In the genomic region with DNA sequence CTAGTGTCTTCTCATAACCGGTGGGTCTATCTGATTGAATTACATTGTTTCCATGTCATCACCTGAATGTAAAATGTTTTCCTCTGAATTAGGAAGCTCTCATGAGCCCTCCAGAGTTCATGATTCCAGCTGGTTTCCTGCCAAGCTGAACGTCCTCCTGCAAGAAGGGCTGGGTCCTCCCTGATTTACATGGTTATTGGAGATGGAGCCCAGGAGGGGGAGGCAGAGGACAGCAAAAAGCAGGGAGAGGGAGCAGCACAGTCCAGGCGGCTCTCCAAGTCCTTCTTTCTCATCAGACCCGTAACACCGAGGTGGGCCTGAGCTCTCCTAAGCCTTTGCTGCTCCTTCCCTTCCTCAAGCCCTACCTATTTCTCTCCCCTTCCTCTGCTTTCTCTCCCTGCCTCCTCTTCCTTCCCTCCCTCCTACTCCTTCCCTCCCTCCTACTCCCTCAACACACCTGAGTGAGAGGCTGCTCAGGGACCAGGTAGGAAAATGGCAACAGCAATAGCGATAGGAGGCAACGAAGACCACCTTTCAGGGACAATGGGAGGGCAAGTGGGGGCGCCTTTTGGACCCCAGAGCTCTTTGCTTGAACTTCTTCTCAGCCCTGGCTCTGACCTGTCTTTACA, we compare ENCODE assay signal across 8 cellular contexts.
A peak's percentile ranks its signal among the peaks of the same experiment; 100 is the strongest.
DNase-seq lines count a peak whose midpoint lies in the region; ATAC-seq and TF ChIP-seq lines count a peak whose summit lies in the region.

No MANE protein-coding gene starts in this region.

- DNase-seq in Ammon's horn (ENCODE audit: low spot score): peak; percentile 82
- DNase-seq in HCT116 (ENCODE audit: low read depth, low spot score): peak; percentile 43
- peak; percentile 81 for DNase-seq in NCI-H748 (lab: John Stamatoyannopoulos, UW; ENCODE audit: unreplicated experiment)
- peak; percentile 16 for DNase-seq in dedifferentiated amniotic fluid mesenchymal stem cell (ENCODE audit: extremely low spot score)
- no peak for DNase-seq in lower lobe of right lung
- no peak for DNase-seq in central memory CD4-positive, alpha-beta T cell
- no peak for DNase-seq in activated effector memory CD4-positive, alpha-beta T cell treated with Interleukin-2 at 50 U/mL for 16 hours

- no peak overlapping the region for H2AFZ ChIP-seq in HCT116 (ENCODE audit: low read depth, low read length, poor library complexity, severe bottlenecking)

- H3K4me2 ChIP-seq in HCT116 (ENCODE audit: low read length): no peak overlapping the region

- no peak overlapping the region for H3K9ac ChIP-seq in HCT116 (ENCODE audit: low read length)

- POLR2A ChIA-PET in HCT116 (lab: Charles Lee): no interaction called here

- TF ChIP-seq POLR2A in HCT116 (IDR thresholded peaks at IDR 0.05; ENCODE audit: borderline replicate concordance, extremely low read depth, insufficient read depth, insufficient read length): no peak

- no peaks in the 10 kb centered on the region for H3K9me3 ChIP-seq in HCT116 (ENCODE audit: control insufficient read depth in 1 of 2, insufficient read depth in 1 of 2, low read depth in 1 of 2, low read length in 2 of 2)
- H3K9me3 ChIP-seq in lower lobe of right lung: peaks cover 7% of the 10 kb centered on the region

- TF ChIP-seq CTCF in HCT116 (IDR thresholded peaks at IDR 0.05 in 2 of 3, conservative IDR thresholded peaks at IDR 0.05 in 1 of 3; ENCODE audit: borderline replicate concordance in 1 of 3, insufficient read depth in 1 of 3, low read depth in 2 of 3, low read length in 2 of 3): peak; percentile 42 to 58 (median 55)
- no peak for TF ChIP-seq CTCF in lower lobe of right lung (IDR thresholded peaks at IDR 0.05)

- CTCF ChIA-PET in HCT116 (lab: Charles Lee): interaction anchor here (1.2 kb wide), 3 partner anchors 148 to 1060 kb away, joined by 3 to 5 read pairs (median 4); no protein-coding TSS in a partner anchor

- intact Hi-C loops in HCT116 (cut with micrococcal nuclease) (loop anchor here (5.0 kb wide), 3 partner anchors 181 to 1131 kb away; no protein-coding TSS in a partner anchor), lower lobe of right lung (cut with DNase I) (loop anchor here (10.0 kb wide), 1 partner anchor 301 kb away; no protein-coding TSS in a partner anchor)

- H3K27ac ChIP-seq in HCT116 (ENCODE audit: low read depth, low read length) (no peak overlapping the region), lower lobe of right lung (no peak overlapping the region)

- H3K36me3 ChIP-seq in HCT116 (ENCODE audit: control insufficient read depth in 1 of 2, insufficient read depth in 2 of 2, low read length in 2 of 2): no peaks in the 10 kb centered on the region
- H3K36me3 ChIP-seq in lower lobe of right lung: no peaks in the 10 kb centered on the region

- H3K27me3 ChIP-seq in HCT116 (ENCODE audit: insufficient read depth, low read length) (peaks cover 35% of the 10 kb centered on the region; the same call in 1 of the 2 replicates), lower lobe of right lung (ENCODE audit: low read depth) (peaks cover 11% of the 10 kb centered on the region)

- peak; percentile 89 for TF ChIP-seq RAD21 in HCT116 (IDR thresholded peaks at IDR 0.05; ENCODE audit: low read depth)

- ATAC-seq in HCT116 (peak; percentile 94), lower lobe of right lung (peak; percentile 46 to 58), HG02678 (IDR thresholded peaks at IDR 0.05; ENCODE audit: unreplicated experiment) (no peak)

- BruUV-seq in HCT116 (replicated peaks; lab: Mats Ljungman, UMichigan): no TSS peak

- no peaks in the 10 kb centered on the region for H3K9me2 ChIP-seq in HCT116 (ENCODE audit: insufficient read depth)

- no peaks in the 10 kb centered on the region for H3K79me2 ChIP-seq in HCT116 (ENCODE audit: insufficient read depth, low read length)

- H3K4me3 ChIP-seq in HCT116 (replicated peaks in 1 of 2; ENCODE audit: low read depth in 1 of 2, low read length in 2 of 2) (no peak overlapping the region), lower lobe of right lung (no peak overlapping the region)

- H3K4me1 ChIP-seq in HCT116 (ENCODE audit: control insufficient read depth in 1 of 2, insufficient read depth in 2 of 2, low read length in 2 of 2) (no peaks in the 10 kb centered on the region), lower lobe of right lung (no peaks in the 10 kb centered on the region)

- RAD21 ChIA-PET in HCT116 (lab: Charles Lee; ENCODE audit: low non-redundant PET in 1 of 2, low total read pairs in 2 of 2, uncharacterized antibody in 2 of 2, unreplicated experiment in 2 of 2): no interaction called here

- H4K20me1 ChIP-seq in HCT116 (ENCODE audit: insufficient read depth): no peaks in the 10 kb centered on the region

TF ChIP-seq in HCT116, 20 proteins besides CTCF, POLR2A, EP300 and RAD21:
- TF ChIP-seq ELF1 (IDR thresholded peaks at IDR 0.05; ENCODE audit: borderline replicate concordance, low read depth) (no peak), EGR1 (IDR thresholded peaks at IDR 0.05; ENCODE audit: low read depth) (no peak), ZNF274 (IDR thresholded peaks at IDR 0.05; ENCODE audit: low read depth, low read length) (no peak), EZH2 (IDR thresholded peaks at IDR 0.05) (no peak)
- TF ChIP-seq, protein P1, sequence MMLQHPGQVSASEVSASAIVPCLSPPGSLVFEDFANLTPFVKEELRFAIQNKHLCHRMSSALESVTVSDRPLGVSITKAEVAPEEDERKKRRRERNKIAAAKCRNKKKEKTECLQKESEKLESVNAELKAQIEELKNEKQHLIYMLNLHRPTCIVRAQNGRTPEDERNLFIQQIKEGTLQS (IDR thresholded peaks at IDR 0.05): no peak
- TF ChIP-seq, protein P2, sequence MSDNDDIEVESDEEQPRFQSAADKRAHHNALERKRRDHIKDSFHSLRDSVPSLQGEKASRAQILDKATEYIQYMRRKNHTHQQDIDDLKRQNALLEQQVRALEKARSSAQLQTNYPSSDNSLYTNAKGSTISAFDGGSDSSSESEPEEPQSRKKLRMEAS (IDR thresholded peaks at IDR 0.05): no peak
- TF ChIP-seq, protein P3, sequence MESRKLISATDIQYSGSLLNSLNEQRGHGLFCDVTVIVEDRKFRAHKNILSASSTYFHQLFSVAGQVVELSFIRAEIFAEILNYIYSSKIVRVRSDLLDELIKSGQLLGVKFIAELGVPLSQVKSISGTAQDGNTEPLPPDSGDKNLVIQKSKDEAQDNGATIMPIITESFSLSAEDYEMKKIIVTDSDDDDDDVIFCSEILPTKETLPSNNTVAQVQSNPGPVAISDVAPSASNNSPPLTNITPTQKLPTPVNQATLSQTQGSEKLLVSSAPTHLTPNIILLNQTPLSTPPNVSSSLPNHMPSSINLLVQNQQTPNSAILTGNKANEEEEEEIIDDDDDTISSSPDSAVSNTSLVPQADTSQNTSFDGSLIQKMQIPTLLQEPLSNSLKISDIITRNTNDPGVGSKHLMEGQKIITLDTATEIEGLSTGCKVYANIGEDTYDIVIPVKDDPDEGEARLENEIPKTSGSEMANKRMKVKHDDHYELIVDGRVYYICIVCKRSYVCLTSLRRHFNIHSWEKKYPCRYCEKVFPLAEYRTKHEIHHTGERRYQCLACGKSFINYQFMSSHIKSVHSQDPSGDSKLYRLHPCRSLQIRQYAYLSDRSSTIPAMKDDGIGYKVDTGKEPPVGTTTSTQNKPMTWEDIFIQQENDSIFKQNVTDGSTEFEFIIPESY (IDR thresholded peaks at IDR 0.05; ENCODE audit: extremely low read depth, insufficient replicate concordance, low read length): no peak

Comparison
In these comparisons a context has a peak if more than half of its experiments do, and no peak if none do; other contexts are left out.
1. DNase-seq: peak in Ammon's horn (single experiment), HCT116 (single experiment), NCI-H748 (single experiment) and dedifferentiated amniotic fluid mesenchymal stem cell (single experiment); none in lower lobe of right lung (single experiment), central memory CD4-positive, alpha-beta T cell (single experiment) and activated effector memory CD4-positive, alpha-beta T cell treated with Interleukin-2 at 50 U/mL for 16 hours (single experiment).